Comparison of ENCODE assay signal across 1 cellular context in genomic region chr6:13432526-13433218, GRCh38.
TF ChIP-seq lines count a peak whose summit lies in the region.

No MANE protein-coding gene starts in this region.

TF ChIP-seq in GM12878, 131 proteins besides CTCF, POLR2A, EP300 and RAD21 (continued from another document):
- TF ChIP-seq SRF (IDR thresholded peaks at IDR 0.05; ENCODE audit: low read depth in 2 of 2, low read length in 2 of 2) = no peak
- no peak for TF ChIP-seq ETV6 (conservative IDR thresholded peaks at IDR 0.05 in 1 of 2, IDR thresholded peaks at IDR 0.05 in 1 of 2; ENCODE audit: borderline replicate concordance in 1 of 2, low read depth in 1 of 2)
- no peak for TF ChIP-seq ZZZ3 (IDR thresholded peaks at IDR 0.05; ENCODE audit: control insufficient read depth, insufficient read length, low read depth)
- TF ChIP-seq PBX3 (IDR thresholded peaks at IDR 0.05; ENCODE audit: insufficient replicate concordance, low read depth, low read length) = peak; percentile 17
- no peak for TF ChIP-seq MEF2A (IDR thresholded peaks at IDR 0.05; ENCODE audit: insufficient read depth, low read depth, low read length)
- peak; percentile 75 for TF ChIP-seq RAD51 (IDR thresholded peaks at IDR 0.05)
- TF ChIP-seq KLF5 (IDR thresholded peaks at IDR 0.05; ENCODE audit: partially characterized antibody) = no peak
- TF ChIP-seq POLR2AphosphoS5 (IDR thresholded peaks at IDR 0.05; ENCODE audit: low read length) = no peak
- TF ChIP-seq RFX5 (IDR thresholded peaks at IDR 0.05; ENCODE audit: low read depth, low read length) = no peak
- no peak for TF ChIP-seq SP1 (IDR thresholded peaks at IDR 0.05; ENCODE audit: low read depth, low read length)
- TF ChIP-seq USF2 (IDR thresholded peaks at IDR 0.05; ENCODE audit: borderline replicate concordance, low read depth, low read length) = peak; percentile 22; the same call in 1 of the 2 replicates
- no peak for TF ChIP-seq RCOR1 (conservative IDR thresholded peaks at IDR 0.05; ENCODE audit: low read depth, low read length)
- TF ChIP-seq HDGF (IDR thresholded peaks at IDR 0.05) = 0 out of 2 replicates have a peak, but pooled peaks have one; percentile 47
- TF ChIP-seq JUND (IDR thresholded peaks at IDR 0.05; ENCODE audit: low read depth, low read length) = no peak
- TF ChIP-seq ELK1 (IDR thresholded peaks at IDR 0.05; ENCODE audit: low read depth, low read length) = no peak
- peak; percentile 65; the same call in 1 of the 2 replicates for TF ChIP-seq ZNF384 (IDR thresholded peaks at IDR 0.05; ENCODE audit: borderline replicate concordance, low read depth, low read length)
- no peak for TF ChIP-seq STAT1 (conservative IDR thresholded peaks at IDR 0.05)
- no peak for TF ChIP-seq NFIC (IDR thresholded peaks at IDR 0.05; ENCODE audit: low read depth, low read length)
- no peak for TF ChIP-seq PRDM15 (CRISPR knock-in tag; IDR thresholded peaks at IDR 0.05)
